ENCODE assay signal across 8 cellular contexts in the genomic region with DNA sequence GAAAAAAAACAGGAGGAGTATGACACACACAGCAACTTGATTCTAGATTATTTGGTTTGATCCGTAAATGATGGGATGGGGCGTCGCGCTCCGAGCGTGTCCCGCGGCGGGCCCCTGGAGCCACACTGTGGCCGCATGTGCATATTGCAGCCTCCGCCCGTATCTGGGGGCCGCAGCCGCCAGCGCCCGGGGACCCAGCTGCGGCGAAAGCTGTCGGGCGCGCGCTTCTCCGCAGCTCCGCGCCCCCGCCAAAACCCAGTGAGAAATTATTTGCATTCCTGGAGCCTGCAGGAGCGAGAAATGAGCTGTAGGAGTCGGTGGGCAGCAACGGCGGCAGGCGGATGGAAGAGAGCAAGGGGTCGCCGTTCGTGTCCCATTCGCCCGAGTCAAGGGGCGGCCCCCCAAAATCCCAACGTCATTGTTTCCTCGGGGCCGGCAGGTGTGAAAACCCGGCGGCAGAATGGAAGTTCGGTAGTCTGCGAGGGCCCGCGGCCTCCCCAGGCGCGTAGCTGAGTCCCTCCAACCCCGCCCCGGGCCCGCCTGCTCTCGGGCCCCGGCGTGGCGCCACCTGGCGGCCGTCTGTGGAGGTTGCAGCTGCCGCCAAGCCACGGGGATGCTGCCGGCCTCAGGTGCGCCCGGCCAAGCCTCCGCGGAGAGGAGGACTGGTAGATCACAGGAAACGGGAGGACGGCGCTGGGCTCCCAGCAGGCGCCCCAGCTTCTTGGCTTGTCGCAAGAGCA.
DNase-seq lines count a peak whose midpoint lies in the region; ATAC-seq and TF ChIP-seq lines count a peak whose summit lies in the region.
"Not testable (repeated sequence)": the region's sequence is repeated elsewhere in the genome, so short reads cannot be mapped to it uniquely, and the experiment has no call there.

No MANE protein-coding gene starts in this region.

- DNase-seq in NCI-H1092 treated with DMSO at 0.1 percent for 48 hours (lab: John Stamatoyannopoulos, UW), result peak; percentile 48
- peak; percentile 60 to 86 (median 76) for DNase-seq in T-cell
- peak; percentile 88 for DNase-seq in activated naive CD8-positive, alpha-beta T cell treated with anti-CD3 and anti-CD28 coated beads for 36 hours
- DNase-seq in cardiac septum (ENCODE audit: low spot score), result peak; percentile 92
- DNase-seq in pons (ENCODE audit: low spot score), result peak; percentile 36

- ATAC-seq in HG02759 (IDR thresholded peaks at IDR 0.05; ENCODE audit: unreplicated experiment), result peak; percentile 96
- ATAC-seq in T-cell (replicated peaks in 1 of 4), result peak; percentile 90 to 96 (median 94)

- not testable (repeated sequence) for H3K36me3 Mint-ChIP-seq in T-cell; activated naive CD8-positive, alpha-beta T cell treated with anti-CD3 and anti-CD28 coated beads for 36 hours

- not testable (repeated sequence) for H3K27me3 Mint-ChIP-seq in T-cell; activated naive CD8-positive, alpha-beta T cell treated with anti-CD3 and anti-CD28 coated beads for 36 hours

- TF ChIP-seq CTCF in GM12873 (IDR thresholded peaks at IDR 0.05; ENCODE audit: insufficient read depth, low read depth, low read length, missing control alignments), result peak; percentile 47

- H3K27ac Mint-ChIP-seq in T-cell; activated naive CD8-positive, alpha-beta T cell treated with anti-CD3 and anti-CD28 coated beads for 36 hours: not testable (repeated sequence)

- peak overlapping the region; percentile 57 to 67 (median 63) for H3K4me3 Mint-ChIP-seq in T-cell
- peak overlapping the region; percentile 50 for H3K4me3 Mint-ChIP-seq in activated naive CD8-positive, alpha-beta T cell treated with anti-CD3 and anti-CD28 coated beads for 36 hours

- under 1% methylated on average over 53 of the region's 69 CpGs for WGBS in thymus

- POLR2A ChIA-PET in T-cell (lab: Charles Lee), result not testable (repeated sequence)

- H3K4me1 ChIP-seq in thymus (ENCODE audit: control insufficient read depth, insufficient read depth, low read length), result not testable (repeated sequence)

- CTCF ChIA-PET in T-cell (lab: Charles Lee), result not testable (repeated sequence)

- not testable (repeated sequence) for H3K36me3 ChIP-seq in thymus (ENCODE audit: control insufficient read depth, insufficient read depth)

- H3K9me3 ChIP-seq in thymus (ENCODE audit: control insufficient read depth), result not testable (repeated sequence)

- not testable (repeated sequence) for H3K27ac ChIP-seq in thymus (ENCODE audit: low read depth)

- not testable (repeated sequence) for H3K4me1 Mint-ChIP-seq in T-cell; activated naive CD8-positive, alpha-beta T cell treated with anti-CD3 and anti-CD28 coated beads for 36 hours

- not testable (repeated sequence) for H3K9me3 Mint-ChIP-seq in T-cell; activated naive CD8-positive, alpha-beta T cell treated with anti-CD3 and anti-CD28 coated beads for 36 hours

- peak overlapping the region; percentile 21 for H3K4me3 ChIP-seq in thymus (ENCODE audit: low read length)

- not testable (repeated sequence) for H3K27me3 ChIP-seq in thymus (ENCODE audit: control insufficient read depth, insufficient read depth)

- intact Hi-C loops in cardiac septum (cut with DNase I), result not testable (repeated sequence)

Comparison
In these comparisons a context has a peak if more than half of its experiments do, and no peak if none do; other contexts are left out.
1. DNase-seq: peak in every context shown above with its lines; median percentile 92 in cardiac septum; 88 in activated naive CD8-positive, alpha-beta T cell treated with anti-CD3 and anti-CD28 coated beads for 36 hours; 76 in T-cell; 48 in NCI-H1092 treated with DMSO at 0.1 percent for 48 hours; 36 in pons.